18 cellular contexts compared by ENCODE assay signal in genomic region chr1:90726716-90727480, GRCh38. TPM values are rescaled to one million over a fixed set of nuclear protein-coding genes. Genes with fewer than 3 reads are reported as not detected.
DNase-seq lines count a peak whose midpoint lies in the region; ATAC-seq and TF ChIP-seq lines count a peak whose summit lies in the region.
"Had no signal": no experiment of that assay in that cellular context is flagged by ENCODE, and none has a peak within 500 bp of the region (broad histone marks: within the 10 kb centered on the region; RNA-seq: fewer than 3 reads in every experiment).

No MANE protein-coding gene starts in this region.

- peaks cover 95% of the 10 kb centered on the region for H3K27me3 ChIP-seq in IMR-90 (ENCODE audit: control insufficient read depth, insufficient read depth, low read length)
- H3K27me3 ChIP-seq in psoas muscle (ENCODE audit: insufficient read depth in 3 of 3, low read length in 2 of 3), result peaks cover 5 to 100% (median 68%) of the 10 kb centered on the region in 3 donors

- no peaks in the 10 kb centered on the region for H3K79me1 ChIP-seq in IMR-90 (ENCODE audit: low read depth in 1 of 2, low read length in 2 of 2)

- no peak overlapping the region for H3K4me3 ChIP-seq in IMR-90 (ENCODE audit: insufficient read depth, low read depth, low read length)
- peak overlapping the region; percentile 55 for H3K4me3 ChIP-seq in psoas muscle

- H3K9me3 Mint-ChIP-seq in activated CD4-positive, alpha-beta T cell treated with anti-CD3 and anti-CD28 coated beads for 36 hours (ENCODE audit: low read depth), result peaks cover 2% of the 10 kb centered on the region
- H3K9me3 Mint-ChIP-seq in glutamatergic neuron (ENCODE audit: unreplicated experiment), result peaks cover 33% of the 10 kb centered on the region

- H2AFZ ChIP-seq in IMR-90 (replicated peaks; ENCODE audit: low read length, poor library complexity), result peak overlapping the region; percentile 35

- peak; percentile 17 for DNase-seq in activated CD4-positive, alpha-beta T cell treated with anti-CD3 and anti-CD28 coated beads for 36 hours
- no peak for DNase-seq in activated CD4-positive, alpha-beta T cell treated with anti-CD3 and anti-CD28 coated beads, Interleukin-2, amount 50 U/mL, for 1 hour
- no peak for DNase-seq in IMR-90
- DNase-seq in glutamatergic neuron, result peak; percentile 40
- DNase-seq in psoas muscle, result no peak
- DNase-seq in stimulated activated CD4-positive, alpha-beta T cell treated with anti-CD3 and anti-CD28 coated beads, Interleukin-12 subunit alpha, Interleukin-12 subunit beta, amount 100 ng/mL, for 4 hours, result no peak
- DNase-seq in LoVo (ENCODE audit: low spot score), result no peak
- DNase-seq: CD8-positive, alpha-beta T cell; Kasumi-1; NCI-H1930; NCI-H524; stimulated activated CD4-positive, alpha-beta T cell treated with anti-CD3 and anti-CD28 coated beads, Interleukin-4, amount 100 ng/mL, for 4 hours had no signal

- H4K20me1 ChIP-seq in IMR-90 (ENCODE audit: insufficient read depth, low read length), result no peaks in the 10 kb centered on the region

- peaks cover 9% of the 10 kb centered on the region for H3K36me3 Mint-ChIP-seq in activated CD4-positive, alpha-beta T cell treated with anti-CD3 and anti-CD28 coated beads for 36 hours (ENCODE audit: low read depth)
- H3K36me3 Mint-ChIP-seq in glutamatergic neuron (ENCODE audit: unreplicated experiment), result no peaks in the 10 kb centered on the region
- H3K36me3 Mint-ChIP-seq: CD8-positive, alpha-beta T cell; stimulated activated memory B cell treated with anti-CD40 and anti-IgM and Interleukin-4, amounts not matched to agents 10 μg/mL and 1 μg/mL and 100 μg/mL, for 72 hours had no signal

- no peak overlapping the region for H3K23ac ChIP-seq in IMR-90 (ENCODE audit: low read depth, low read length)

- no peak overlapping the region for H3K27ac Mint-ChIP-seq in activated CD4-positive, alpha-beta T cell treated with anti-CD3 and anti-CD28 coated beads for 36 hours
- no peak overlapping the region for H3K27ac Mint-ChIP-seq in glutamatergic neuron (ENCODE audit: unreplicated experiment)
- H3K27ac Mint-ChIP-seq: CD8-positive, alpha-beta T cell had no signal

- no peak overlapping the region for H3K14ac ChIP-seq in IMR-90 (replicated peaks; ENCODE audit: low read depth, low read length)

- no peak overlapping the region for H3K56ac ChIP-seq in IMR-90 (ENCODE audit: extremely low read depth, insufficient read depth, low read length)

- no peak overlapping the region for H3K27ac ChIP-seq in IMR-90 (ENCODE audit: insufficient read depth, low read length)
- H3K27ac ChIP-seq in psoas muscle, result no peak overlapping the region
- H3K27ac ChIP-seq: gastroesophageal sphincter, right atrium auricular region had no signal

- H3K4ac ChIP-seq in IMR-90 (ENCODE audit: low read depth, low read length), result no peak overlapping the region

- 5% methylated on average over 21 of the region's 44 CpGs; no CpG with 5 or more reads in 1 of the 2 experiments for WGBS in IMR-90 (ENCODE audit: extremely low coverage in 2 of 2, insufficient read length in 1 of 2), 2 experiments
- 16 to 26% (median 21%) methylated on average over 43 to 44 of the region's 44 CpGs for WGBS in psoas muscle, 3 donors

- peak overlapping the region; percentile 46 for H3K4me3 Mint-ChIP-seq in activated CD4-positive, alpha-beta T cell treated with anti-CD3 and anti-CD28 coated beads for 36 hours
- H3K4me3 Mint-ChIP-seq in glutamatergic neuron (ENCODE audit: unreplicated experiment), result peak overlapping the region; percentile 92

- H3K4me1 ChIP-seq in IMR-90 (ENCODE audit: control insufficient read depth, insufficient read depth, low read length) (0 out of 2 replicates have a peak, but pooled peaks cover 1% of the 10 kb centered on the region), psoas muscle (peaks cover 30% of the 10 kb centered on the region)

- H2BK120ac ChIP-seq in IMR-90 (ENCODE audit: low read depth, low read length), result no peak overlapping the region

- TF ChIP-seq POLR2A in IMR-90 (IDR thresholded peaks at IDR 0.05; ENCODE audit: low read depth, low read length), result no peak

- dilution Hi-C loops in IMR-90 (cut with HindIII; ENCODE audit: low sequenced_read_pairs, unreplicated experiment), result no loop called here

- in situ Hi-C loops in IMR-90 (cut with MboI; ENCODE audit: low sequenced_read_pairs), result loop anchor here (10.0 kb wide), 2 partner anchors 238 to 438 kb away; no protein-coding TSS in a partner anchor

- TF ChIP-seq RAD21 in IMR-90 (IDR thresholded peaks at IDR 0.05; ENCODE audit: low read length), result no peak

- no peak overlapping the region for H3K18ac ChIP-seq in IMR-90 (ENCODE audit: low read depth, low read length)

- ATAC-seq in activated CD4-positive, alpha-beta T cell treated with anti-CD3 and anti-CD28 coated beads for 36 hours, result no peak
- ATAC-seq in IMR-90 (ENCODE audit: low read depth), result no peak
- ATAC-seq in psoas muscle, result no peak
- ATAC-seq in HG03354 (IDR thresholded peaks at IDR 0.05; ENCODE audit: poor library complexity, severe bottlenecking, unreplicated experiment), result no peak
- ATAC-seq: CD8-positive, alpha-beta T cell; gastroesophageal sphincter; stimulated activated memory B cell treated with anti-CD40 and anti-IgM and Interleukin-4, amounts not matched to agents 10 μg/mL and 1 μg/mL and 100 μg/mL, for 72 hours had no signal

- no peak overlapping the region for H3K4me2 ChIP-seq in IMR-90 (ENCODE audit: low read depth, low read length)

- peaks cover 12% of the 10 kb centered on the region; the same call in 1 of the 2 replicates for H3K9me3 ChIP-seq in IMR-90 (ENCODE audit: control insufficient read depth, insufficient read depth, low read length)
- no peaks in the 10 kb centered on the region for H3K9me3 ChIP-seq in psoas muscle
- H3K9me3 ChIP-seq: right atrium auricular region had no signal

- intact Hi-C loops in activated CD4-positive, alpha-beta T cell treated with anti-CD3 and anti-CD28 coated beads for 36 hours (cut with DNase I, micrococcal nuclease), result loop anchor here (1.0 to 10.0 kb wide), 4 partner anchors 10 to 678 kb away; partner anchors contain the start of genes BARHL2 (in 1 of the 2) and HFM1 (in 1 of the 2)
- intact Hi-C loops in IMR-90 (cut with micrococcal nuclease) (loop anchor here (5.0 to 10.0 kb wide), 2 partner anchors 125 to 548 kb away; no protein-coding TSS in a partner anchor), psoas muscle (cut with DNase I) (loop anchor here in 1 of 2 donors (10.0 kb wide), 1 partner anchor 438 kb away; no protein-coding TSS in a partner anchor)

- POLR2A ChIA-PET in activated CD4-positive, alpha-beta T cell treated with anti-CD3 and anti-CD28 coated beads for 36 hours (lab: Charles Lee), result no interaction called here
- POLR2A ChIA-PET in IMR-90 (lab: Charles Lee; ENCODE audit: unreplicated experiment), result no interaction called here

- no peak overlapping the region for H2AK5ac ChIP-seq in IMR-90 (ENCODE audit: low read depth, low read length)

- H4K8ac ChIP-seq in IMR-90 (ENCODE audit: low read depth in 2 of 2, low read length in 2 of 2), result no peak overlapping the region

- H4K5ac ChIP-seq in IMR-90 (ENCODE audit: low read depth, low read length), result no peak overlapping the region

- BruUV-seq in IMR-90 (replicated peaks; lab: Mats Ljungman, UMichigan), result no TSS peak

- peaks cover 88% of the 10 kb centered on the region for H3K27me3 Mint-ChIP-seq in activated CD4-positive, alpha-beta T cell treated with anti-CD3 and anti-CD28 coated beads for 36 hours
- peaks cover 37% of the 10 kb centered on the region for H3K27me3 Mint-ChIP-seq in glutamatergic neuron (ENCODE audit: unreplicated experiment)

- H2BK20ac ChIP-seq in IMR-90 (ENCODE audit: low read depth, low read length), result no peak overlapping the region

- no peak for TF ChIP-seq CTCF in IMR-90 (conservative IDR thresholded peaks at IDR 0.05; ENCODE audit: low read depth, low read length)
- TF ChIP-seq CTCF in glutamatergic neuron (IDR thresholded peaks at IDR 0.05; ENCODE audit: partially characterized antibody, unreplicated experiment), result no peak
- no peak for TF ChIP-seq CTCF in psoas muscle (IDR thresholded peaks at IDR 0.05)

- no peak overlapping the region for H2BK15ac ChIP-seq in IMR-90 (ENCODE audit: low read depth, low read length)

- H3K36me3 ChIP-seq in IMR-90 (ENCODE audit: control insufficient read depth, insufficient read depth, low read length) (no peaks in the 10 kb centered on the region), psoas muscle (ENCODE audit: insufficient read depth in 1 of 2, low read depth in 1 of 2) (no peaks in the 10 kb centered on the region)
- H3K36me3 ChIP-seq: gastroesophageal sphincter, right atrium auricular region had no signal

- no peak overlapping the region for H2BK5ac ChIP-seq in IMR-90 (ENCODE audit: low read depth, low read length, poor library complexity, severe bottlenecking)

- no peaks in the 10 kb centered on the region for H3K9me1 ChIP-seq in IMR-90 (ENCODE audit: insufficient read depth, low read length)

- CTCF ChIA-PET in activated CD4-positive, alpha-beta T cell treated with anti-CD3 and anti-CD28 coated beads for 36 hours (lab: Charles Lee), result interaction anchor here (1.0 to 1.8 kb wide), 2 partner anchors 11 to 398 kb away, joined by 3 to 5 read pairs; no protein-coding TSS in a partner anchor
- CTCF ChIA-PET in IMR-90 (lab: Yijun Ruan, JAX), result interaction anchor here (1.0 kb wide), 1 partner anchor 249 kb away, joined by 3 read pairs; no protein-coding TSS in a partner anchor

- H4K91ac ChIP-seq in IMR-90 (ENCODE audit: insufficient read depth, low read depth, low read length), result no peak overlapping the region

- H3K9ac ChIP-seq in IMR-90 (ENCODE audit: low read depth, low read length), result no peak overlapping the region

- peaks cover 61% of the 10 kb centered on the region for H3K4me1 Mint-ChIP-seq in activated CD4-positive, alpha-beta T cell treated with anti-CD3 and anti-CD28 coated beads for 36 hours
- H3K4me1 Mint-ChIP-seq in glutamatergic neuron (ENCODE audit: low read depth, unreplicated experiment), result peaks cover 23% of the 10 kb centered on the region

- H2AK9ac ChIP-seq in IMR-90 (replicated peaks; ENCODE audit: low read depth, low read length, poor library complexity), result no peak overlapping the region

TF ChIP-seq in IMR-90, 13 proteins besides CTCF, POLR2A, EP300 and RAD21 (continues in another document):
- TF ChIP-seq CEBPB (IDR thresholded peaks at IDR 0.05; ENCODE audit: low read depth, low read length) (no peak), MAFK (IDR thresholded peaks at IDR 0.05; ENCODE audit: low read depth, low read length) (no peak), RFX5 (IDR thresholded peaks at IDR 0.05; ENCODE audit: low read depth, low read length) (no peak), FOS (IDR thresholded peaks at IDR 0.05; ENCODE audit: low read depth, low read length) (no peak), RCOR1 (IDR thresholded peaks at IDR 0.05; ENCODE audit: insufficient replicate concordance, low read length) (no peak)

RNA-seq across cellular contexts. Expression of gene BARHL2, which starts 9.8 kb away (rescaled TPM):
- not detected for total RNA-seq in activated CD4-positive, alpha-beta T cell treated with anti-CD3 and anti-CD28 coated beads for 36 hours
- total RNA-seq in IMR-90 (2012; rRNA removed) (not detected in 2 replicates), glutamatergic neuron (ENCODE audit: unreplicated experiment) (0.27 TPM), psoas muscle (not detected)
- polyA plus RNA-seq in IMR-90 (2012; rRNA removed) (not detected in 2 replicates), psoas muscle (not detected)
- polyA plus RNA-seq in IMR-90 (2012; cell fraction: cytosol; rRNA removed), result not detected in 2 replicates
- polyA plus RNA-seq in IMR-90 (2012; cell fraction: nucleus; rRNA removed; ENCODE audit: low replicate concordance), result not detected in 2 replicates
- total RNA-seq: A172; CD8-positive, alpha-beta T cell; gastroesophageal sphincter; right atrium auricular region had no signal
- polyA plus RNA-seq: keratinocyte had no signal

Comparison
In these comparisons a context has a peak if more than half of its experiments do, and no peak if none do; other contexts are left out.
1. DNase-seq: peak in activated CD4-positive, alpha-beta T cell treated with anti-CD3 and anti-CD28 coated beads for 36 hours (single experiment) and glutamatergic neuron (single experiment); none in activated CD4-positive, alpha-beta T cell treated with anti-CD3 and anti-CD28 coated beads, Interleukin-2, amount 50 U/mL, for 1 hour (single experiment), IMR-90 (single experiment), psoas muscle (0 of 2), stimulated activated CD4-positive, alpha-beta T cell treated with anti-CD3 and anti-CD28 coated beads, Interleukin-12 subunit alpha, Interleukin-12 subunit beta, amount 100 ng/mL, for 4 hours (single experiment) and LoVo (single experiment).